ENCODE assay signal across 8 cellular contexts in genomic region chr4:119139822-119140252, GRCh38. TPM values are rescaled to one million over a fixed set of nuclear protein-coding genes. Genes with fewer than 3 reads are reported as not detected.
DNase-seq lines count a peak whose midpoint lies in the region; ATAC-seq and TF ChIP-seq lines count a peak whose summit lies in the region.

No MANE protein-coding gene starts in this region.

- TF ChIP-seq CTCF in heart right ventricle (IDR thresholded peaks at IDR 0.05): no peak
- TF ChIP-seq CTCF in vagina (IDR thresholded peaks at IDR 0.05): no peak

- H3K27ac ChIP-seq in heart right ventricle (peak overlapping the region in 8 of 10 donors; percentile 4 to 93 (median 88)), vagina (no peak overlapping the region)

- ATAC-seq in heart right ventricle: no peak
- no peak for ATAC-seq in left cardiac atrium
- peak; percentile 49 to 62 for ATAC-seq in stimulated activated naive B cell treated with anti-CD40 and anti-IgM and Interleukin-4, amounts not matched to agents 10 μg/mL and 1 μg/mL and 100 μg/mL, for 72 hours (replicated peaks)

- H3K4me1 ChIP-seq in heart right ventricle (peaks cover 0 to 21% (median 5%) of the 10 kb centered on the region in 9 donors), vagina (peaks cover 10% of the 10 kb centered on the region)

- 21 to 28% methylated on average over 2 of the region's 2 CpGs for WGBS in heart right ventricle, 2 donors

- H3K27me3 ChIP-seq in heart right ventricle (no peaks in the 10 kb centered on the region), vagina (no peaks in the 10 kb centered on the region)

- H3K4me3 ChIP-seq in heart right ventricle (peak overlapping the region in 9 of 10 donors; percentile 31 to 60 (median 51)), vagina (no peak overlapping the region)

- H3K27me3 Mint-ChIP-seq in stimulated activated naive B cell treated with anti-CD40 and anti-IgM and Interleukin-4, amounts not matched to agents 10 μg/mL and 1 μg/mL and 100 μg/mL, for 72 hours: no peaks in the 10 kb centered on the region

- H3K36me3 ChIP-seq in heart right ventricle (peaks cover 0 to 22% (median 0%) of the 10 kb centered on the region in 9 donors), vagina (no peaks in the 10 kb centered on the region)

- no peak for DNase-seq in heart right ventricle
- no peak for DNase-seq in left cardiac atrium
- DNase-seq in OCI-M1 (lab: John Stamatoyannopoulos, UW): peak; percentile 35
- DNase-seq in germinal center (ENCODE audit: low spot score): peak; percentile 24
- no peak for DNase-seq in stimulated activated naive B cell treated with anti-CD40 and anti-IgM and Interleukin-4, amounts not matched to agents 10 μg/mL and 1 μg/mL and 100 μg/mL, for 72 hours
- DNase-seq in NCI-H1105 (lab: John Stamatoyannopoulos, UW): no peak
- no peak for DNase-seq in NCI-H146 treated with DMSO at 0.1 percent for 48 hours (lab: John Stamatoyannopoulos, UW; ENCODE audit: unreplicated experiment)
- no peak for DNase-seq in vagina (ENCODE audit: extremely low spot score in 2 of 2)

- H3K4me3 Mint-ChIP-seq in stimulated activated naive B cell treated with anti-CD40 and anti-IgM and Interleukin-4, amounts not matched to agents 10 μg/mL and 1 μg/mL and 100 μg/mL, for 72 hours: peak overlapping the region in 1 of 2 donors; percentile 20

- intact Hi-C loops in heart right ventricle (cut with DNase I): loop anchor here in 9 of 10 donors (5.0 to 10.0 kb wide), 8 partner anchors 58 to 395 kb away; no protein-coding TSS in a partner anchor
- intact Hi-C loops in left cardiac atrium (cut with DNase I): loop anchor here (10.0 kb wide), 2 partner anchors 95 to 155 kb away; no protein-coding TSS in a partner anchor
- intact Hi-C loops in vagina (cut with DNase I): no loop called here

- H3K9me3 ChIP-seq in heart right ventricle (no peaks in the 10 kb centered on the region), vagina (no peaks in the 10 kb centered on the region)

- peaks cover 10 to 17% of the 10 kb centered on the region in 2 donors for H3K4me1 Mint-ChIP-seq in stimulated activated naive B cell treated with anti-CD40 and anti-IgM and Interleukin-4, amounts not matched to agents 10 μg/mL and 1 μg/mL and 100 μg/mL, for 72 hours

- no peaks in the 10 kb centered on the region for H3K9me3 Mint-ChIP-seq in stimulated activated naive B cell treated with anti-CD40 and anti-IgM and Interleukin-4, amounts not matched to agents 10 μg/mL and 1 μg/mL and 100 μg/mL, for 72 hours

- TF ChIP-seq POLR2A in vagina (IDR thresholded peaks at IDR 0.05): no peak

- H3K36me3 Mint-ChIP-seq in stimulated activated naive B cell treated with anti-CD40 and anti-IgM and Interleukin-4, amounts not matched to agents 10 μg/mL and 1 μg/mL and 100 μg/mL, for 72 hours: no peaks in the 10 kb centered on the region

- H3K27ac Mint-ChIP-seq in stimulated activated naive B cell treated with anti-CD40 and anti-IgM and Interleukin-4, amounts not matched to agents 10 μg/mL and 1 μg/mL and 100 μg/mL, for 72 hours: peak overlapping the region; percentile 7

RNA-seq across cellular contexts. Expression of gene MYOZ2, which starts 4.2 kb away (rescaled TPM):
- 1,000 to 10,000 TPM in 1 of 10 donors, 100 to 1,000 TPM in 9; 655 to 1,008 (median 906) TPM for total RNA-seq in heart right ventricle
- 100 to 1,000 TPM; 231 to 772 TPM for polyA plus RNA-seq in heart right ventricle
- total RNA-seq in left cardiac atrium: 100 to 1,000 TPM; 523 to 547 TPM
- 0.49 TPM for total RNA-seq in vagina

Comparison
In these comparisons a context has a peak if more than half of its experiments do, and no peak if none do; other contexts are left out.
1. ATAC-seq: peak in stimulated activated naive B cell treated with anti-CD40 and anti-IgM and Interleukin-4, amounts not matched to agents 10 μg/mL and 1 μg/mL and 100 μg/mL, for 72 hours (2 of 2); none in heart right ventricle (0 of 8) and left cardiac atrium (0 of 2).
2. DNase-seq: peak in OCI-M1 (single experiment) and germinal center (single experiment); none in heart right ventricle (0 of 2), left cardiac atrium (single experiment), stimulated activated naive B cell treated with anti-CD40 and anti-IgM and Interleukin-4, amounts not matched to agents 10 μg/mL and 1 μg/mL and 100 μg/mL, for 72 hours (single experiment), NCI-H1105 (single experiment), NCI-H146 treated with DMSO at 0.1 percent for 48 hours (single experiment) and vagina (0 of 2).
3. H3K4me3 ChIP-seq: peak in heart right ventricle (9 of 10); none in vagina (0 of 2).
4. RNA of gene MYOZ2, which starts 4.2 kb away (total RNA-seq): 655 to 1,008 TPM in heart right ventricle and 523 to 547 TPM in left cardiac atrium; 0.49 TPM in vagina (single experiment); every median in the first group is over 100 times any median in the second.